In genomic region chr5:178361657-178362445, GRCh38 we compare ENCODE assay signal across 17 cellular contexts.
DNase-seq lines count a peak whose midpoint lies in the region; ATAC-seq and TF ChIP-seq lines count a peak whose summit lies in the region.
"Had no signal": no experiment of that assay in that cellular context is flagged by ENCODE, and none has a peak within 500 bp of the region (broad histone marks: within the 10 kb centered on the region; RNA-seq: fewer than 3 reads in every experiment).

No MANE protein-coding gene starts in this region.

- H3K9ac ChIP-seq in trophoblast cell (ENCODE audit: low read length): no peak overlapping the region
- H3K9ac ChIP-seq: BLaER1 treated with 17β-estradiol and CSF1 and Interleukin-3, amounts not matched to agents 10 nM and 100 nM had no signal

- DNase-seq in ELF-1 (ENCODE audit: low read depth, low spot score) (peak; percentile 34), WTC11 (ENCODE audit: low spot score) (no peak), left lung (no peak), trophoblast cell (no peak), NCI-H1092 (lab: John Stamatoyannopoulos, UW) (no peak), GOT3 (lab: John Stamatoyannopoulos, UW) (no peak)
- DNase-seq: DMS 273 treated with DMSO at 0.1 percent for 48 hours, HCEC 1CT, NCI-H146, NCI-H2107, NCI-H446 treated with DMSO at 0.1 percent for 48 hours, NCI-H82, Peyer's patch, SHP77 treated with DMSO at 0.1 percent for 48 hours had no signal

- no peak overlapping the region for H4K91ac ChIP-seq in trophoblast cell (ENCODE audit: low read depth, low read length)

- H3K4ac ChIP-seq in trophoblast cell (ENCODE audit: low read depth, low read length): no peak overlapping the region

- H3K27ac Mint-ChIP-seq in WTC11: peak overlapping the region; percentile 26; the same call in 1 of the 2 replicates
- H3K27ac Mint-ChIP-seq in stimulated activated memory B cell treated with anti-CD40 and anti-IgM and Interleukin-4, amounts not matched to agents 10 μg/mL and 1 μg/mL and 100 μg/mL, for 72 hours: peak overlapping the region; percentile 16

- no peak overlapping the region for H3K4me3 Mint-ChIP-seq in WTC11
- H3K4me3 Mint-ChIP-seq in stimulated activated memory B cell treated with anti-CD40 and anti-IgM and Interleukin-4, amounts not matched to agents 10 μg/mL and 1 μg/mL and 100 μg/mL, for 72 hours: no peak overlapping the region

- no peak overlapping the region for H4K12ac ChIP-seq in trophoblast cell (ENCODE audit: low read depth, low read length)

- H3K27me3 ChIP-seq in left lung (peaks cover 0 to 2% of the 10 kb centered on the region in 2 donors), trophoblast cell (ENCODE audit: insufficient read depth, low read length) (no peaks in the 10 kb centered on the region)
- H3K27me3 ChIP-seq: Peyer's patch had no signal

- CTCF ChIA-PET in WTC11 (lab: Charles Lee): interaction anchor here (0.8 to 1.0 kb wide), 3 partner anchors 13 to 88 kb away, joined by 3 read pairs; no protein-coding TSS in a partner anchor

- H3K9me3 Mint-ChIP-seq in WTC11: peaks cover 9% of the 10 kb centered on the region
- peaks cover 8% of the 10 kb centered on the region for H3K9me3 Mint-ChIP-seq in stimulated activated memory B cell treated with anti-CD40 and anti-IgM and Interleukin-4, amounts not matched to agents 10 μg/mL and 1 μg/mL and 100 μg/mL, for 72 hours

- no peaks in the 10 kb centered on the region for H3K36me3 Mint-ChIP-seq in WTC11
- H3K36me3 Mint-ChIP-seq in stimulated activated memory B cell treated with anti-CD40 and anti-IgM and Interleukin-4, amounts not matched to agents 10 μg/mL and 1 μg/mL and 100 μg/mL, for 72 hours: no peaks in the 10 kb centered on the region

- no peak overlapping the region for H2BK120ac ChIP-seq in trophoblast cell (ENCODE audit: insufficient read depth, low read length, poor library complexity)

- H3K4me1 ChIP-seq in left lung (peaks cover 1 to 3% of the 10 kb centered on the region in 2 donors), trophoblast cell (ENCODE audit: control insufficient read depth in 1 of 2, insufficient read depth in 2 of 2, low read length in 2 of 2) (peaks cover 11 to 13% of the 10 kb centered on the region in 2 experiments)

- H3K4me3 ChIP-seq in left lung: no peak overlapping the region
- H3K4me3 ChIP-seq in trophoblast cell (ENCODE audit: low read depth, low read length): no peak overlapping the region
- H3K4me3 ChIP-seq: BLaER1 treated with 17β-estradiol and CSF1 and Interleukin-3, amounts not matched to agents 10 nM and 100 nM; Peyer's patch had no signal

- H2BK5ac ChIP-seq in trophoblast cell (ENCODE audit: low read depth, low read length, poor library complexity): no peak overlapping the region

- H3K14ac ChIP-seq in trophoblast cell (ENCODE audit: low read length): no peak overlapping the region

- no peak for ATAC-seq in WTC11
- ATAC-seq in left lung: peak; percentile 36
- ATAC-seq in stimulated activated memory B cell treated with anti-CD40 and anti-IgM and Interleukin-4, amounts not matched to agents 10 μg/mL and 1 μg/mL and 100 μg/mL, for 72 hours: no peak
- no peak for ATAC-seq in HG03442 (IDR thresholded peaks at IDR 0.05; ENCODE audit: unreplicated experiment)

- WGBS in trophoblast cell (ENCODE audit: extremely low coverage, insufficient coverage, insufficient read length): no CpG with 5 or more reads among the region's 19 CpGs

- H3K27me3 Mint-ChIP-seq in WTC11 (ENCODE audit: low read depth): no peaks in the 10 kb centered on the region
- peaks cover 32% of the 10 kb centered on the region for H3K27me3 Mint-ChIP-seq in stimulated activated memory B cell treated with anti-CD40 and anti-IgM and Interleukin-4, amounts not matched to agents 10 μg/mL and 1 μg/mL and 100 μg/mL, for 72 hours

- H4K8ac ChIP-seq in trophoblast cell (ENCODE audit: low read depth, low read length): no peak overlapping the region

- H2AK5ac ChIP-seq in trophoblast cell (ENCODE audit: low read length): no peak overlapping the region

- no peak overlapping the region for H2BK12ac ChIP-seq in trophoblast cell (ENCODE audit: low read length)

- no peak overlapping the region for H3K27ac ChIP-seq in left lung
- H3K27ac ChIP-seq in trophoblast cell (ENCODE audit: low read depth, low read length): no peak overlapping the region
- H3K27ac ChIP-seq: BLaER1 treated with 17β-estradiol and CSF1 and Interleukin-3, amounts not matched to agents 10 nM and 100 nM; Peyer's patch had no signal

- H3K36me3 ChIP-seq in left lung (no peaks in the 10 kb centered on the region), trophoblast cell (ENCODE audit: control insufficient read depth in 1 of 2, insufficient read depth in 2 of 2, low read length in 2 of 2) (no peaks in the 10 kb centered on the region)
- H3K36me3 ChIP-seq: BLaER1 treated with 17β-estradiol and CSF1 and Interleukin-3, amounts not matched to agents 10 nM and 100 nM; Peyer's patch had no signal

- H3K23ac ChIP-seq in trophoblast cell (ENCODE audit: low read length): no peak overlapping the region

- no peak for TF ChIP-seq CTCF in WTC11 (IDR thresholded peaks at IDR 0.05)
- TF ChIP-seq CTCF in left lung (IDR thresholded peaks at IDR 0.05): no peak

- no peak overlapping the region for H2AFZ ChIP-seq in trophoblast cell (ENCODE audit: insufficient read depth, low read length, poor library complexity)

- H3K4me1 Mint-ChIP-seq in WTC11: peaks cover 34% of the 10 kb centered on the region
- H3K4me1 Mint-ChIP-seq in stimulated activated memory B cell treated with anti-CD40 and anti-IgM and Interleukin-4, amounts not matched to agents 10 μg/mL and 1 μg/mL and 100 μg/mL, for 72 hours: peaks cover 14% of the 10 kb centered on the region

- H3K18ac ChIP-seq in trophoblast cell (ENCODE audit: low read length): no peak overlapping the region

- intact Hi-C loops in left lung (cut with DNase I): no loop called here

- H3K79me1 ChIP-seq in trophoblast cell (ENCODE audit: low read length): no peaks in the 10 kb centered on the region

- H3K9me3 ChIP-seq in left lung (no peaks in the 10 kb centered on the region), trophoblast cell (ENCODE audit: insufficient read depth, low read depth, low read length) (peaks cover 4% of the 10 kb centered on the region)
- H3K9me3 ChIP-seq: BLaER1 treated with 17β-estradiol and CSF1 and Interleukin-3, amounts not matched to agents 10 nM and 100 nM; Peyer's patch had no signal

- POLR2A ChIA-PET in WTC11 (lab: Charles Lee): no interaction called here

- no peak overlapping the region for H3K4me2 ChIP-seq in trophoblast cell (ENCODE audit: low read length)

- no peaks in the 10 kb centered on the region for H3K79me2 ChIP-seq in trophoblast cell (ENCODE audit: control insufficient read depth, insufficient read depth, low read length, poor library complexity)

TF ChIP-seq in WTC11, 78 proteins besides CTCF, POLR2A, EP300 and RAD21:
- TF ChIP-seq ZNF396 (CRISPR knock-in tag; IDR thresholded peaks at IDR 0.05; ENCODE audit: borderline replicate concordance) (no peak), ZNF416 (CRISPR knock-in tag; IDR thresholded peaks at IDR 0.05) (no peak), ZNF263 (CRISPR knock-in tag; IDR thresholded peaks at IDR 0.05; ENCODE audit: low read depth) (no peak), CREM (CRISPR knock-in tag; IDR thresholded peaks at IDR 0.05) (no peak)
- TF ChIP-seq, protein P1, sequence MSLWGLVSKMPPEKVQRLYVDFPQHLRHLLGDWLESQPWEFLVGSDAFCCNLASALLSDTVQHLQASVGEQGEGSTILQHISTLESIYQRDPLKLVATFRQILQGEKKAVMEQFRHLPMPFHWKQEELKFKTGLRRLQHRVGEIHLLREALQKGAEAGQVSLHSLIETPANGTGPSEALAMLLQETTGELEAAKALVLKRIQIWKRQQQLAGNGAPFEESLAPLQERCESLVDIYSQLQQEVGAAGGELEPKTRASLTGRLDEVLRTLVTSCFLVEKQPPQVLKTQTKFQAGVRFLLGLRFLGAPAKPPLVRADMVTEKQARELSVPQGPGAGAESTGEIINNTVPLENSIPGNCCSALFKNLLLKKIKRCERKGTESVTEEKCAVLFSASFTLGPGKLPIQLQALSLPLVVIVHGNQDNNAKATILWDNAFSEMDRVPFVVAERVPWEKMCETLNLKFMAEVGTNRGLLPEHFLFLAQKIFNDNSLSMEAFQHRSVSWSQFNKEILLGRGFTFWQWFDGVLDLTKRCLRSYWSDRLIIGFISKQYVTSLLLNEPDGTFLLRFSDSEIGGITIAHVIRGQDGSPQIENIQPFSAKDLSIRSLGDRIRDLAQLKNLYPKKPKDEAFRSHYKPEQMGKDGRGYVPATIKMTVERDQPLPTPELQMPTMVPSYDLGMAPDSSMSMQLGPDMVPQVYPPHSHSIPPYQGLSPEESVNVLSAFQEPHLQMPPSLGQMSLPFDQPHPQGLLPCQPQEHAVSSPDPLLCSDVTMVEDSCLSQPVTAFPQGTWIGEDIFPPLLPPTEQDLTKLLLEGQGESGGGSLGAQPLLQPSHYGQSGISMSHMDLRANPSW (CRISPR knock-in tag; conservative IDR thresholded peaks at IDR 0.05; ENCODE audit: low read depth): no peak
TF ChIP-seq in WTC11: peak in this region for 0.
